21 cellular contexts compared by ENCODE assay signal in genomic region chr2:33204945-33205344, GRCh38.
A peak's percentile ranks its signal among the peaks of the same experiment; 100 is the strongest.
DNase-seq lines count a peak whose midpoint lies in the region; ATAC-seq and TF ChIP-seq lines count a peak whose summit lies in the region.
"Had no signal": no experiment of that assay in that cellular context is flagged by ENCODE, and none has a peak within 500 bp of the region (broad histone marks: within the 10 kb centered on the region; RNA-seq: fewer than 3 reads in every experiment).

No MANE protein-coding gene starts in this region.

- no peak overlapping the region for H3K4me3 Mint-ChIP-seq in nephron progenitor cell
- no peak overlapping the region for H3K4me3 Mint-ChIP-seq in activated T-helper 1 cell treated with anti-CD3 and anti-CD28 coated beads, Interleukin-12 subunit alpha, Interleukin-12 subunit beta, Interleukin-2, Interleukin-4 antibody, amounts not matched to agents 30 ng/mL and 10 ng/mL and 1 ng/mL, durations not matched to agents 14 hours and 24 hours and 36 hours
- H3K4me3 Mint-ChIP-seq: dendritic cell treated with granulocyte-macrophage colony-stimulating factor and Interleukin-4, amounts not matched to agents 40 ng/mL and 50 ng/mL, for 4 days; HFFc6; natural killer cell; stimulated activated naive CD8-positive, alpha-beta T cell treated with anti-CD3 and anti-CD28 coated beads, Interleukin-15, Interleukin-2, amounts not matched to agents 100 ng/mL and 50 ng/mL, for 24 hours had no signal

- TF ChIP-seq CTCF in nephron progenitor cell (IDR thresholded peaks at IDR 0.05) = no peak

- DNase-seq in nephron progenitor cell (no peak), NCI-H526 treated with DMSO at 0.1 percent for 48 hours (lab: John Stamatoyannopoulos, UW) (no peak), T1000 (lab: John Stamatoyannopoulos, UW) (no peak)
- no peak for DNase-seq in activated T-helper 1 cell treated with anti-CD3 and anti-CD28 coated beads, Interleukin-12 subunit alpha, Interleukin-12 subunit beta, Interleukin-2, Interleukin-4 antibody, amounts not matched to agents 30 ng/mL and 10 ng/mL and 1 ng/mL, durations not matched to agents 14 hours and 24 hours and 36 hours (ENCODE audit: low spot score)
- DNase-seq: activated CD4-positive, alpha-beta T cell treated with anti-CD3 and anti-CD28 coated beads, Interleukin-2, amount 50 U/mL, for 1 hour; aorta; DMS53; HFFc6; IMR-90; natural killer cell; NCI-H1105; NCI-H2227 treated with DMSO at 0.1 percent for 48 hours; right cardiac atrium; RPMI8226; stimulated activated CD4-positive, alpha-beta T cell treated with anti-CD3 and anti-CD28 coated beads, Interleukin-4, amount 100 ng/mL, for 24 hours had no signal

- ATAC-seq in GM18508 (IDR thresholded peaks at IDR 0.05; ENCODE audit: insufficient read depth, unreplicated experiment) (peak; percentile 55), GM19438 (IDR thresholded peaks at IDR 0.05; ENCODE audit: low read depth, unreplicated experiment) (peak; percentile 56), HG02759 (IDR thresholded peaks at IDR 0.05; ENCODE audit: unreplicated experiment) (peak; percentile 37), HG03432 (IDR thresholded peaks at IDR 0.05; ENCODE audit: unreplicated experiment) (peak; percentile 57)
- ATAC-seq: natural killer cell, right cardiac atrium had no signal

- peaks cover 25% of the 10 kb centered on the region for H3K36me3 Mint-ChIP-seq in nephron progenitor cell (ENCODE audit: low read depth)
- no peaks in the 10 kb centered on the region for H3K36me3 Mint-ChIP-seq in activated T-helper 1 cell treated with anti-CD3 and anti-CD28 coated beads, Interleukin-12 subunit alpha, Interleukin-12 subunit beta, Interleukin-2, Interleukin-4 antibody, amounts not matched to agents 30 ng/mL and 10 ng/mL and 1 ng/mL, durations not matched to agents 14 hours and 24 hours and 36 hours (ENCODE audit: low read depth)
- H3K36me3 Mint-ChIP-seq: natural killer cell had no signal

- H3K9me3 Mint-ChIP-seq in nephron progenitor cell = peaks cover 5% of the 10 kb centered on the region
- no peaks in the 10 kb centered on the region for H3K9me3 Mint-ChIP-seq in activated T-helper 1 cell treated with anti-CD3 and anti-CD28 coated beads, Interleukin-12 subunit alpha, Interleukin-12 subunit beta, Interleukin-2, Interleukin-4 antibody, amounts not matched to agents 30 ng/mL and 10 ng/mL and 1 ng/mL, durations not matched to agents 14 hours and 24 hours and 36 hours
- H3K9me3 Mint-ChIP-seq: dendritic cell treated with granulocyte-macrophage colony-stimulating factor and Interleukin-4, amounts not matched to agents 40 ng/mL and 50 ng/mL, for 4 days; HFFc6; natural killer cell; stimulated activated naive CD8-positive, alpha-beta T cell treated with anti-CD3 and anti-CD28 coated beads, Interleukin-15, Interleukin-2, amounts not matched to agents 100 ng/mL and 50 ng/mL, for 24 hours had no signal

- H3K27ac Mint-ChIP-seq in nephron progenitor cell = no peak overlapping the region
- no peak overlapping the region for H3K27ac Mint-ChIP-seq in activated T-helper 1 cell treated with anti-CD3 and anti-CD28 coated beads, Interleukin-12 subunit alpha, Interleukin-12 subunit beta, Interleukin-2, Interleukin-4 antibody, amounts not matched to agents 30 ng/mL and 10 ng/mL and 1 ng/mL, durations not matched to agents 14 hours and 24 hours and 36 hours
- H3K27ac Mint-ChIP-seq: dendritic cell treated with granulocyte-macrophage colony-stimulating factor and Interleukin-4, amounts not matched to agents 40 ng/mL and 50 ng/mL, for 4 days; natural killer cell; stimulated activated naive CD8-positive, alpha-beta T cell treated with anti-CD3 and anti-CD28 coated beads, Interleukin-15, Interleukin-2, amounts not matched to agents 100 ng/mL and 50 ng/mL, for 24 hours had no signal

- no peaks in the 10 kb centered on the region for H3K4me1 Mint-ChIP-seq in nephron progenitor cell
- no peaks in the 10 kb centered on the region for H3K4me1 Mint-ChIP-seq in activated T-helper 1 cell treated with anti-CD3 and anti-CD28 coated beads, Interleukin-12 subunit alpha, Interleukin-12 subunit beta, Interleukin-2, Interleukin-4 antibody, amounts not matched to agents 30 ng/mL and 10 ng/mL and 1 ng/mL, durations not matched to agents 14 hours and 24 hours and 36 hours (ENCODE audit: low read depth)
- H3K4me1 Mint-ChIP-seq: natural killer cell had no signal

- intact Hi-C loops in activated T-helper 1 cell treated with anti-CD3 and anti-CD28 coated beads, Interleukin-12 subunit alpha, Interleukin-12 subunit beta, Interleukin-2, Interleukin-4 antibody, amounts not matched to agents 30 ng/mL and 10 ng/mL and 1 ng/mL, durations not matched to agents 14 hours and 24 hours and 36 hours (cut with micrococcal nuclease) = no loop called here

- H3K27me3 Mint-ChIP-seq in nephron progenitor cell (ENCODE audit: low read depth, poor library complexity) = no peaks in the 10 kb centered on the region
- no peaks in the 10 kb centered on the region for H3K27me3 Mint-ChIP-seq in activated T-helper 1 cell treated with anti-CD3 and anti-CD28 coated beads, Interleukin-12 subunit alpha, Interleukin-12 subunit beta, Interleukin-2, Interleukin-4 antibody, amounts not matched to agents 30 ng/mL and 10 ng/mL and 1 ng/mL, durations not matched to agents 14 hours and 24 hours and 36 hours (ENCODE audit: insufficient read depth)
